ENCODE assay signal across 1 cellular context in genomic region chr6:33313709-33314514, GRCh38.
TF ChIP-seq lines count a peak whose summit lies in the region.

Gene TAPBP, minus strand, starts transcription at chr6:33314078. Its CDS starts 37 bp downstream, at chr6:33314041.

TF ChIP-seq in GM12878, 131 proteins besides CTCF, POLR2A, EP300 and RAD21 (continued from another document and continues in another):
- TF ChIP-seq PBX3 (IDR thresholded peaks at IDR 0.05; ENCODE audit: insufficient replicate concordance, low read depth, low read length) = no peak
- no peak for TF ChIP-seq ZNF217 (IDR thresholded peaks at IDR 0.05)
- TF ChIP-seq FOXK2 (IDR thresholded peaks at IDR 0.05) = no peak
- TF ChIP-seq NBN (IDR thresholded peaks at IDR 0.05) = peak; percentile 73; the same call in 1 of the 2 replicates
- no peak for TF ChIP-seq NRF1 (conservative IDR thresholded peaks at IDR 0.05; ENCODE audit: low read depth, low read length)
- TF ChIP-seq EED (IDR thresholded peaks at IDR 0.05; ENCODE audit: low read depth) = peak; percentile 55
- no peak for TF ChIP-seq ASH2L (IDR thresholded peaks at IDR 0.05; ENCODE audit: borderline replicate concordance, low read depth)
- TF ChIP-seq MXI1 (IDR thresholded peaks at IDR 0.05; ENCODE audit: low read depth, low read length) = peak; percentile 59; the same call in 1 of the 2 replicates
- no peak for TF ChIP-seq IRF5 (IDR thresholded peaks at IDR 0.05; ENCODE audit: borderline replicate concordance)
- TF ChIP-seq SKIL (IDR thresholded peaks at IDR 0.05; ENCODE audit: low read depth, poor library complexity, severe bottlenecking) = no peak
- TF ChIP-seq E2F4 (IDR thresholded peaks at IDR 0.05; ENCODE audit: low read depth, low read length) = no peak
- peak in 1 of 2 experiments; percentile 56; a peak in 1 of 4 replicates for TF ChIP-seq ETV6 (conservative IDR thresholded peaks at IDR 0.05 in 1 of 2, IDR thresholded peaks at IDR 0.05 in 1 of 2; ENCODE audit: borderline replicate concordance in 1 of 2, low read depth in 1 of 2)
- peak; percentile 90 for TF ChIP-seq YY1 (IDR thresholded peaks at IDR 0.05; ENCODE audit: low read depth, low read length)
- TF ChIP-seq ZNF384 (IDR thresholded peaks at IDR 0.05; ENCODE audit: borderline replicate concordance, low read depth, low read length) = 0 out of 2 replicates have a peak, but pooled peaks have one; percentile 20
- no peak for TF ChIP-seq MYB (IDR thresholded peaks at IDR 0.05; ENCODE audit: borderline replicate concordance, low read depth, low read length)
- TF ChIP-seq BCL3 (IDR thresholded peaks at IDR 0.05; ENCODE audit: borderline replicate concordance, insufficient read depth, low read depth, low read length, poor library complexity, severe bottlenecking) = peak; percentile 75
- TF ChIP-seq TCF12 (IDR thresholded peaks at IDR 0.05; ENCODE audit: low read depth, low read length) = peak; percentile 11; the same call in 1 of the 2 replicates
- TF ChIP-seq CBX5 (IDR thresholded peaks at IDR 0.05; ENCODE audit: low read depth) = no peak
- peak; percentile 8; the same call in 1 of the 2 replicates for TF ChIP-seq PAX5 (IDR thresholded peaks at IDR 0.05; ENCODE audit: borderline replicate concordance, low read depth, low read length)
- peak; percentile 24 for TF ChIP-seq HCFC1 (IDR thresholded peaks at IDR 0.05; ENCODE audit: low read length)
- TF ChIP-seq ATF3 (IDR thresholded peaks at IDR 0.05; ENCODE audit: borderline replicate concordance, extremely low read depth, low read depth, low read length) = no peak
- peak; percentile 85 for TF ChIP-seq MEF2B (IDR thresholded peaks at IDR 0.05; ENCODE audit: partially characterized antibody, poor library complexity, severe bottlenecking)
- TF ChIP-seq CREM (IDR thresholded peaks at IDR 0.05; ENCODE audit: low read depth) = no peak
- no peak for TF ChIP-seq JUNB (IDR thresholded peaks at IDR 0.05)
- peak; percentile 67 for TF ChIP-seq DPF2 (IDR thresholded peaks at IDR 0.05)
- TF ChIP-seq ZSCAN29 (IDR thresholded peaks at IDR 0.05) = no peak
- peak; percentile 83 for TF ChIP-seq POLR2AphosphoS5 (IDR thresholded peaks at IDR 0.05; ENCODE audit: low read length)
- no peak for TF ChIP-seq JUND (IDR thresholded peaks at IDR 0.05; ENCODE audit: low read depth, low read length)
- TF ChIP-seq BCL11A (IDR thresholded peaks at IDR 0.05; ENCODE audit: low read depth, low read length) = no peak
- no peak for TF ChIP-seq ZBTB40 (IDR thresholded peaks at IDR 0.05; ENCODE audit: borderline replicate concordance)
- TF ChIP-seq POLR2AphosphoS2 (IDR thresholded peaks at IDR 0.05; ENCODE audit: low read depth, low read length) = no peak
- no peak for TF ChIP-seq TCF7 (IDR thresholded peaks at IDR 0.05; ENCODE audit: borderline replicate concordance)
- TF ChIP-seq GABPA (IDR thresholded peaks at IDR 0.05; ENCODE audit: low read depth) = no peak
- TF ChIP-seq E2F8 (IDR thresholded peaks at IDR 0.05; ENCODE audit: low read depth, partially characterized antibody) = peak; percentile 35
- 0 out of 2 replicates have a peak, but pooled peaks have one; percentile 31 for TF ChIP-seq MEF2A (IDR thresholded peaks at IDR 0.05; ENCODE audit: insufficient read depth, low read depth, low read length)
- no peak for TF ChIP-seq ZZZ3 (IDR thresholded peaks at IDR 0.05; ENCODE audit: control insufficient read depth, insufficient read length, low read depth)
- TF ChIP-seq KDM1A (IDR thresholded peaks at IDR 0.05; ENCODE audit: borderline replicate concordance) = no peak
- no peak for TF ChIP-seq ZNF24 (IDR thresholded peaks at IDR 0.05)
- TF ChIP-seq ZNF207 (IDR thresholded peaks at IDR 0.05; ENCODE audit: borderline replicate concordance) = peak; percentile 76
- peak in 1 of 2 experiments; percentile 67; a peak in 1 of 4 replicates for TF ChIP-seq BHLHE40 (IDR thresholded peaks at IDR 0.05; ENCODE audit: borderline replicate concordance in 1 of 2, low read depth in 2 of 2, low read length in 1 of 2)
- no peak for TF ChIP-seq RBBP5 (conservative IDR thresholded peaks at IDR 0.05)
- TF ChIP-seq ZBTB4 (CRISPR knock-in tag; IDR thresholded peaks at IDR 0.05) = no peak
- TF ChIP-seq RFX5 (IDR thresholded peaks at IDR 0.05; ENCODE audit: low read depth, low read length) = no peak
- no peak for TF ChIP-seq CBFB (IDR thresholded peaks at IDR 0.05; ENCODE audit: low read depth)
- no peak; a peak in 1 of 4 replicates for TF ChIP-seq IKZF2 (IDR thresholded peaks at IDR 0.05)
- peak; percentile 76 for TF ChIP-seq RUNX3 (IDR thresholded peaks at IDR 0.05; ENCODE audit: low read length)
- TF ChIP-seq CEBPB (IDR thresholded peaks at IDR 0.05; ENCODE audit: borderline replicate concordance in 1 of 2, low read depth in 2 of 2, low read length in 2 of 2) = no peak
- no peak for TF ChIP-seq STAT1 (conservative IDR thresholded peaks at IDR 0.05)
